In genomic region chr1:222095606-222096475, GRCh38 we compare ENCODE assay signal across 8 cellular contexts.
DNase-seq lines count a peak whose midpoint lies in the region; ATAC-seq and TF ChIP-seq lines count a peak whose summit lies in the region.

No MANE protein-coding gene starts in this region.

- DNase-seq in HCEC 1CT, result peak; percentile 21
- DNase-seq in NAMALWA (ENCODE audit: low spot score), result peak; percentile 73
- DNase-seq in activated CD8-positive, alpha-beta T cell treated with anti-CD3 and anti-CD28 coated beads for 36 hours, result peak; percentile 72
- DNase-seq in inferior parietal cortex (ENCODE audit: extremely low spot score), result no peak
- no peak for DNase-seq in Ammon's horn (ENCODE audit: low spot score)

- H3K9ac ChIP-seq in parathyroid adenoma, result no peak overlapping the region

- TF ChIP-seq CTCF in GM12874 (IDR thresholded peaks at IDR 0.05; ENCODE audit: insufficient read depth, low read depth, low read length) (peak; percentile 91), parathyroid adenoma (IDR thresholded peaks at IDR 0.05) (peak; percentile 56)
- peak; percentile 89 for TF ChIP-seq CTCF in activated CD8-positive, alpha-beta T cell treated with anti-CD3 and anti-CD28 coated beads for 36 hours (IDR thresholded peaks at IDR 0.05)

- no peaks in the 10 kb centered on the region for H3K4me1 ChIP-seq in parathyroid adenoma

- H3K27ac Mint-ChIP-seq in activated CD8-positive, alpha-beta T cell treated with anti-CD3 and anti-CD28 coated beads for 36 hours, result no peak overlapping the region

- POLR2A ChIA-PET in activated CD8-positive, alpha-beta T cell treated with anti-CD3 and anti-CD28 coated beads for 36 hours (lab: Charles Lee), result no interaction called here

- ATAC-seq in activated CD8-positive, alpha-beta T cell treated with anti-CD3 and anti-CD28 coated beads for 36 hours, result peak; percentile 91
- peak; percentile 47 for ATAC-seq in esophagus mucosa

- H3K36me3 Mint-ChIP-seq in activated CD8-positive, alpha-beta T cell treated with anti-CD3 and anti-CD28 coated beads for 36 hours (ENCODE audit: low read depth), result no peaks in the 10 kb centered on the region

- H3K4me3 ChIP-seq in parathyroid adenoma (ENCODE audit: low read depth, low read length), result no peak overlapping the region

- no peaks in the 10 kb centered on the region for H3K27me3 ChIP-seq in parathyroid adenoma (ENCODE audit: control insufficient read depth, insufficient read depth, low read length)

- H3K27ac ChIP-seq in parathyroid adenoma, result no peak overlapping the region

- H3K9me3 Mint-ChIP-seq in activated CD8-positive, alpha-beta T cell treated with anti-CD3 and anti-CD28 coated beads for 36 hours, result no peaks in the 10 kb centered on the region

- no peaks in the 10 kb centered on the region for H3K4me1 Mint-ChIP-seq in activated CD8-positive, alpha-beta T cell treated with anti-CD3 and anti-CD28 coated beads for 36 hours (ENCODE audit: low read depth)

- H3K36me3 ChIP-seq in parathyroid adenoma (ENCODE audit: control insufficient read depth, insufficient read depth, low read length), result no peaks in the 10 kb centered on the region

- H3K9me3 ChIP-seq in parathyroid adenoma (ENCODE audit: control insufficient read depth, low read length), result no peaks in the 10 kb centered on the region

- no peaks in the 10 kb centered on the region for H3K79me2 ChIP-seq in parathyroid adenoma

- no peak overlapping the region for H2AFZ ChIP-seq in parathyroid adenoma

- intact Hi-C loops in activated CD8-positive, alpha-beta T cell treated with anti-CD3 and anti-CD28 coated beads for 36 hours (cut with micrococcal nuclease), result loop anchor here (5.0 kb wide), 1 partner anchor 361 kb away; no protein-coding TSS in a partner anchor

- H3K27me3 Mint-ChIP-seq in activated CD8-positive, alpha-beta T cell treated with anti-CD3 and anti-CD28 coated beads for 36 hours, result no peaks in the 10 kb centered on the region

- CTCF ChIA-PET in activated CD8-positive, alpha-beta T cell treated with anti-CD3 and anti-CD28 coated beads for 36 hours (lab: Charles Lee), result interaction anchor here (0.7 to 3.1 kb wide), 31 partner anchors 8 to 661 kb away, joined by 3 to 46 read pairs (median 4); no protein-coding TSS in a partner anchor

- H3K4me3 Mint-ChIP-seq in activated CD8-positive, alpha-beta T cell treated with anti-CD3 and anti-CD28 coated beads for 36 hours, result no peak overlapping the region

- H3K4me2 ChIP-seq in parathyroid adenoma (ENCODE audit: low read length), result no peak overlapping the region

Comparison
In these comparisons a context has a peak if more than half of its experiments do, and no peak if none do; other contexts are left out.
1. DNase-seq: peak in HCEC 1CT (single experiment), NAMALWA (single experiment) and activated CD8-positive, alpha-beta T cell treated with anti-CD3 and anti-CD28 coated beads for 36 hours (single experiment); none in inferior parietal cortex (single experiment) and Ammon's horn (single experiment).
2. Peak in every context shown above with its lines, with median percentiles within 50 percentile points of each other: CTCF ChIP-seq.